Comparison of ENCODE assay signal across 27 cellular contexts in genomic region chr22:20843501-20843900, GRCh38. TPM values are rescaled to one million over a fixed set of nuclear protein-coding genes. Genes with fewer than 3 reads are reported as not detected.
A peak's percentile ranks its signal among the peaks of the same experiment; 100 is the strongest.
DNase-seq lines count a peak whose midpoint lies in the region; ATAC-seq, FAIRE-seq and TF ChIP-seq lines count a peak whose summit lies in the region.
"Had no signal": no experiment of that assay in that cellular context is flagged by ENCODE, and none has a peak within 500 bp of the region (broad histone marks: within the 10 kb centered on the region; RNA-seq: fewer than 3 reads in every experiment).

No MANE protein-coding gene starts in this region.

- WGBS in K562 (ENCODE audit: insufficient coverage, low coverage, missing lambda C conversion rate), result 7% methylated on average over 2 of the region's 2 CpGs
- WGBS in pancreas, 2 donors, result 4 to 15% methylated on average over 2 of the region's 2 CpGs

- H3K4me2 ChIP-seq in K562 (ENCODE audit: insufficient read depth, low read length), result no peak overlapping the region

- intact Hi-C loops in CD8-positive, alpha-beta T cell (cut with DNase I, micrococcal nuclease), result no loop called here
- intact Hi-C loops in K562 (cut with micrococcal nuclease) (no loop called here), pancreas (cut with DNase I) (no loop called here)

- H3K9me3 ChIP-seq in CD8-positive, alpha-beta T cell (ENCODE audit: low read length), result no peaks in the 10 kb centered on the region
- H3K9me3 ChIP-seq in K562 (replicated peaks; ENCODE audit: control insufficient read depth, insufficient read depth, low read depth, low read length) (no peaks in the 10 kb centered on the region), pancreas (no peaks in the 10 kb centered on the region)
- H3K9me3 ChIP-seq: BE2C had no signal

- H3K27me3 Mint-ChIP-seq in CD8-positive, alpha-beta T cell (ENCODE audit: low read depth), result no peaks in the 10 kb centered on the region
- no peaks in the 10 kb centered on the region for H3K27me3 Mint-ChIP-seq in osteocyte (ENCODE audit: unreplicated experiment)

- TF ChIP-seq RAD21 in K562 (CRISPR knock-in tag; conservative IDR thresholded peaks at IDR 0.05 in 1 of 2, IDR thresholded peaks at IDR 0.05 in 1 of 2), result no peak

- CTCF ChIA-PET in CD8-positive, alpha-beta T cell (lab: Charles Lee), result no interaction called here
- CTCF ChIA-PET in K562 (lab: Yijun Ruan, JAX; ENCODE audit: low intra/inter-chr PET ratio), result no interaction called here

- H4K20me1 ChIP-seq in K562 (replicated peaks; ENCODE audit: control insufficient read depth, insufficient read depth, low read length), result peaks cover 30% of the 10 kb centered on the region

- no peaks in the 10 kb centered on the region for H3K27me3 ChIP-seq in CD8-positive, alpha-beta T cell (ENCODE audit: insufficient read depth, low read length)
- H3K27me3 ChIP-seq in K562 (ENCODE audit: control insufficient read depth in 2 of 2, insufficient read depth in 2 of 2, low read length in 2 of 2) (no peaks in the 10 kb centered on the region; a peak in 1 of 5 replicates), pancreas (no peaks in the 10 kb centered on the region)
- H3K27me3 ChIP-seq: BE2C had no signal

- no peak overlapping the region for H2AFZ ChIP-seq in K562 (ENCODE audit: low read depth, low read length)
- H2AFZ ChIP-seq: parathyroid adenoma had no signal

- POLR2A ChIA-PET in CD8-positive, alpha-beta T cell (lab: Charles Lee), result no interaction called here
- POLR2A ChIA-PET in K562 (lab: Yijun Ruan, JAX), result interaction anchor here (0.7 to 5.9 kb wide), 5 partner anchors 8 to 19 kb away, joined by 3 to 37 read pairs (median 5); no protein-coding TSS in a partner anchor

- TF ChIP-seq CTCF in CD8-positive, alpha-beta T cell (IDR thresholded peaks at IDR 0.05), result no peak
- no peak for TF ChIP-seq CTCF in LNCaP clone FGC (IDR thresholded peaks at IDR 0.05; ENCODE audit: control insufficient read depth, extremely low read depth, insufficient read depth)
- no peak for TF ChIP-seq CTCF in K562 (IDR thresholded peaks at IDR 0.05 in 2 of 3, conservative IDR thresholded peaks at IDR 0.05 in 1 of 3; ENCODE audit: insufficient read depth in 2 of 3, low read depth in 1 of 3, low read length in 3 of 3)
- no peak for TF ChIP-seq CTCF in pancreas (IDR thresholded peaks at IDR 0.05)
- no peak for TF ChIP-seq CTCF in osteocyte (IDR thresholded peaks at IDR 0.05)

- peaks cover 68% of the 10 kb centered on the region for H3K4me1 Mint-ChIP-seq in CD8-positive, alpha-beta T cell (ENCODE audit: low read depth)
- H3K4me1 Mint-ChIP-seq in osteocyte (ENCODE audit: unreplicated experiment), result peaks cover 1% of the 10 kb centered on the region

- H3K4me3 ChIP-seq in CD8-positive, alpha-beta T cell (ENCODE audit: low read depth, low read length), result no peak overlapping the region
- peak overlapping the region; percentile 19; the same call in 1 of the 2 replicates for H3K4me3 ChIP-seq in LNCaP clone FGC (ENCODE audit: low read depth, low read length)
- H3K4me3 ChIP-seq in K562, result no peak overlapping the region
- no peak overlapping the region for H3K4me3 ChIP-seq in pancreas
- H3K4me3 ChIP-seq: lung, SK-N-MC had no signal

- no peak overlapping the region for H3K27ac ChIP-seq in CD8-positive, alpha-beta T cell (ENCODE audit: low read depth, low read length)
- no peak overlapping the region for H3K27ac ChIP-seq in K562 (ENCODE audit: extremely low read depth, low read depth, low read length)
- no peak overlapping the region for H3K27ac ChIP-seq in pancreas
- H3K27ac ChIP-seq: parathyroid adenoma, SK-N-MC had no signal

- H3K36me3 Mint-ChIP-seq in CD8-positive, alpha-beta T cell, result peaks cover under 1% of the 10 kb centered on the region
- no peaks in the 10 kb centered on the region for H3K36me3 Mint-ChIP-seq in osteocyte (ENCODE audit: unreplicated experiment)

- TF ChIP-seq EP300 in K562 (IDR thresholded peaks at IDR 0.05; ENCODE audit: low read length), result no peak

- no peaks in the 10 kb centered on the region for H3K36me3 ChIP-seq in CD8-positive, alpha-beta T cell (ENCODE audit: insufficient read depth, low read length)
- H3K36me3 ChIP-seq in K562 (ENCODE audit: control insufficient read depth, insufficient read depth, low read length) (no peaks in the 10 kb centered on the region), pancreas (no peaks in the 10 kb centered on the region)
- H3K36me3 ChIP-seq: BE2C had no signal

- no peak for TF ChIP-seq POLR2A in K562 (conservative IDR thresholded peaks at IDR 0.05)

- H3K4me3 Mint-ChIP-seq in CD8-positive, alpha-beta T cell, result no peak overlapping the region
- no peak overlapping the region for H3K4me3 Mint-ChIP-seq in osteocyte (ENCODE audit: unreplicated experiment)
- H3K4me3 Mint-ChIP-seq: activated T-cell treated with anti-CD3 and anti-CD28 coated beads, Interleukin-2, amount 50 U/mL, for 4 hours; neural crest cell had no signal

- H3K79me2 ChIP-seq in K562 (ENCODE audit: control insufficient read depth, insufficient read depth, low read length), result peaks cover 81% of the 10 kb centered on the region

- in situ Hi-C loops in K562 (cut with MboI), result no loop called here

- peak overlapping the region; percentile 4 for H3K27ac Mint-ChIP-seq in CD8-positive, alpha-beta T cell
- no peak overlapping the region for H3K27ac Mint-ChIP-seq in osteocyte (ENCODE audit: unreplicated experiment)

- ATAC-seq in CD8-positive, alpha-beta T cell, result no peak
- ATAC-seq in K562 (peak; percentile 8; the same call in 1 of the 3 replicates), pancreas (peak; percentile 50 to 63 (median 53)), HG02623 (IDR thresholded peaks at IDR 0.05; ENCODE audit: unreplicated experiment) (no peak), GM18520 (IDR thresholded peaks at IDR 0.05; ENCODE audit: unreplicated experiment) (no peak)
- ATAC-seq: activated T-cell treated with anti-CD3 and anti-CD28 coated beads, Interleukin-2, amount 50 U/mL, for 4 hours; stimulated activated naive CD8-positive, alpha-beta T cell treated with anti-CD3 and anti-CD28 coated beads, Interleukin-15, Interleukin-2, amounts not matched to agents 100 U/mL and 50 U/mL, for 24 hours had no signal

- no peak for FAIRE-seq in K562 (lab: Jason Lieb, UNC)
- no peak for FAIRE-seq in pancreas (lab: Jason Lieb, UNC)
- FAIRE-seq: endometrium, frontal cortex had no signal

- DNase-seq in CD8-positive, alpha-beta T cell, result no peak
- DNase-seq in LNCaP clone FGC (ENCODE audit: low read depth), result peak; percentile 82
- DNase-seq in K562 (ENCODE audit: extremely low read depth in 1 of 4, low spot score in 3 of 4), result peak in 3 of 4 experiments; percentile 25 to 41 (median 35)
- DNase-seq in pancreas, result no peak
- DNase-seq in osteocyte (ENCODE audit: extremely low spot score, unreplicated experiment), result no peak
- DNase-seq: activated CD4-positive, alpha-beta T cell treated with anti-CD3 and anti-CD28 coated beads, Interleukin-2, amount 50 U/mL, for 1 hour; activated CD4-positive, CD25-positive, alpha-beta regulatory T cell; activated naive CD4-positive, alpha-beta T cell; activated T-cell treated with anti-CD3 and anti-CD28 coated beads, Interleukin-2, amount 50 U/mL, for 4 hours; BE2C; cerebellar nuclear complex; COR-L47; DMS79 treated with DMSO at 0.1 percent for 48 hours; GF-D8; NCI-H1092; NCI-H187; OCI-M1; stimulated activated CD4-positive, alpha-beta T cell treated with anti-CD3 and anti-CD28 coated beads, Interleukin-1b, Interleukin-23, amount 100 ng/mL, for 48 hours; stimulated activated naive CD8-positive, alpha-beta T cell treated with anti-CD3 and anti-CD28 coated beads, Interleukin-15, Interleukin-2, amounts not matched to agents 100 U/mL and 50 U/mL, for 24 hours had no signal

- BruUV-seq in K562 (replicated peaks; lab: Mats Ljungman, UMichigan), result no TSS peak

- H3K9me1 ChIP-seq in K562 (ENCODE audit: control insufficient read depth, insufficient read depth, low read length), result no peaks in the 10 kb centered on the region

- H3K9ac ChIP-seq in K562 (ENCODE audit: insufficient read depth in 1 of 2, low read depth in 2 of 2, low read length in 2 of 2), result no peak overlapping the region
- H3K9ac ChIP-seq: parathyroid adenoma had no signal

- H3K4me1 ChIP-seq in CD8-positive, alpha-beta T cell (ENCODE audit: insufficient read depth, low read length), result peaks cover 23% of the 10 kb centered on the region
- H3K4me1 ChIP-seq in K562 (replicated peaks in 1 of 2; ENCODE audit: control insufficient read depth in 2 of 2, insufficient read depth in 2 of 2, low read length in 2 of 2) (peaks cover 26 to 33% of the 10 kb centered on the region in 2 experiments), pancreas (peaks cover 4 to 17% (median 15%) of the 10 kb centered on the region in 3 donors)
- H3K4me1 ChIP-seq: BE2C, parathyroid adenoma had no signal

- H3K9me3 Mint-ChIP-seq in CD8-positive, alpha-beta T cell, result no peaks in the 10 kb centered on the region
- H3K9me3 Mint-ChIP-seq in osteocyte (ENCODE audit: unreplicated experiment), result no peaks in the 10 kb centered on the region
- H3K9me3 Mint-ChIP-seq: activated T-cell treated with anti-CD3 and anti-CD28 coated beads, Interleukin-2, amount 50 U/mL, for 4 hours; neural crest cell had no signal

RNA-seq across cellular contexts. Expression of gene PI4KA, which starts 15.1 kb away (rescaled TPM):
- 100 to 1,000 TPM; 154 to 155 TPM for total RNA-seq in CD8-positive, alpha-beta T cell
- 856 and 1,421 TPM in 2 replicates for total RNA-seq in K562 (2011; cell fraction: chromatin; rRNA removed; ENCODE audit: low replicate concordance)
- total RNA-seq in K562 (2011; cell fraction: nucleolus; rRNA removed), result 627 and 658 TPM in 2 replicates
- total RNA-seq in K562 (2011; cell fraction: nucleoplasm; rRNA removed), result 567 and 576 TPM in 2 replicates
- 103 and 117 TPM in 2 replicates for total RNA-seq in K562 (2014; rRNA removed)
- total RNA-seq in K562 (2014; rRNA removed; fragmentation: Illumina TruSeq; extraction: Trizol), result 62.3 and 63.7 TPM in 2 replicates
- 75.3 and 82.5 TPM in 2 replicates for total RNA-seq in K562 (2015; rRNA removed; fragmentation: Illumina TruSeq; extraction: Trizol)
- 173 and 187 TPM in 2 replicates for total RNA-seq in K562 (2021)
- 84.7 and 128 TPM in 2 replicates for polyA plus RNA-seq in K562 (2011; rRNA removed)
- polyA plus RNA-seq in K562 (2011; cell fraction: cytosol; rRNA removed), result 76.2 and 84.4 TPM in 2 replicates
- polyA plus RNA-seq in K562 (2011; cell fraction: nucleus; rRNA removed), result 448 and 556 TPM in 2 replicates
- 142 and 181 TPM in 2 replicates for polyA plus RNA-seq in K562 (2012)
- 124 and 127 TPM in 2 replicates for polyA plus RNA-seq in K562 (2014; fragmentation: Illumina TruSeq; extraction: Trizol)
- polyA plus RNA-seq in K562 (2014; fragmentation: Nextera tagmentation; extraction: Ambion mirVana), result 10 to 100 TPM in 1 of 2 experiments, 1 to 10 TPM in 1; 7.3 to 11.1 TPM
- polyA plus RNA-seq in K562 (2014; rRNA removed), result 116 and 125 TPM in 2 replicates
- 160 and 176 TPM in 2 replicates for polyA minus RNA-seq in K562 (2011; rRNA and poly(A)+ RNA removed)
- 98.9 and 161 TPM in 2 replicates for polyA minus RNA-seq in K562 (2011; cell fraction: cytosol; rRNA and poly(A)+ RNA removed)
- 188 and 253 TPM in 2 replicates for polyA minus RNA-seq in K562 (2011; cell fraction: nucleus; rRNA and poly(A)+ RNA removed)
- total RNA-seq in pancreas, result 10 to 100 TPM; 23.6 to 45.2 (median 31.4) TPM
- 10 to 100 TPM; 36.9 to 46.6 TPM for polyA plus RNA-seq in pancreas
- 108 and 116 TPM in 2 replicates for total RNA-seq in osteocyte

RNA-seq across cellular contexts. Expression of gene SNAP29, which starts 15.3 kb away (rescaled TPM):
- total RNA-seq in CD8-positive, alpha-beta T cell, result 10 to 100 TPM; 16.5 to 17.1 TPM
- total RNA-seq in K562 (2011; cell fraction: chromatin; rRNA removed; ENCODE audit: low replicate concordance), result 63.6 and 66.4 TPM in 2 replicates
- total RNA-seq in K562 (2011; cell fraction: nucleolus; rRNA removed), result 39.3 and 45.4 TPM in 2 replicates
- 59.8 and 84.4 TPM in 2 replicates for total RNA-seq in K562 (2011; cell fraction: nucleoplasm; rRNA removed)
- total RNA-seq in K562 (2014; rRNA removed) (71.4 and 89.3 TPM in 2 replicates), K562 (2014; rRNA removed; fragmentation: Illumina TruSeq; extraction: Trizol) (58.1 and 64.4 TPM in 2 replicates), K562 (2015; rRNA removed; fragmentation: Illumina TruSeq; extraction: Trizol) (70.6 and 75.9 TPM in 2 replicates), K562 (2021) (122 and 123 TPM in 2 replicates), pancreas (10 to 100 TPM; 10.3 to 16.1 (median 12.8) TPM), osteocyte (28.0 and 30.0 TPM in 2 replicates)
- polyA plus RNA-seq in K562 (2011; rRNA removed) (187 and 200 TPM in 2 replicates), K562 (2014; fragmentation: Illumina TruSeq; extraction: Trizol) (181 and 250 TPM in 2 replicates), K562 (2014; fragmentation: Nextera tagmentation; extraction: Ambion mirVana) (10 to 100 TPM; 19.5 to 22.8 TPM), K562 (2014; rRNA removed) (136 and 161 TPM in 2 replicates), pancreas (1 to 10 TPM; 6.6 to 8.9 TPM)
- polyA plus RNA-seq in K562 (2011; cell fraction: cytosol; rRNA removed), result 97.0 and 115 TPM in 2 replicates
- 51.6 and 70.0 TPM in 2 replicates for polyA plus RNA-seq in K562 (2011; cell fraction: nucleus; rRNA removed)
- 105 and 162 TPM in 2 replicates for polyA plus RNA-seq in K562 (2012)
- polyA minus RNA-seq in K562 (2011; rRNA and poly(A)+ RNA removed), result 89.0 and 94.5 TPM in 2 replicates
- 44.9 and 53.1 TPM in 2 replicates for polyA minus RNA-seq in K562 (2011; cell fraction: cytosol; rRNA and poly(A)+ RNA removed)
- polyA minus RNA-seq in K562 (2011; cell fraction: nucleus; rRNA and poly(A)+ RNA removed), result 14.3 and 25.0 TPM in 2 replicates

Comparison
In these comparisons a context has a peak if more than half of its experiments do, and no peak if none do; other contexts are left out.
1. ATAC-seq: peak in K562 (single experiment) and pancreas (4 of 4); none in CD8-positive, alpha-beta T cell (single experiment), HG02623 (single experiment) and GM18520 (single experiment).
2. DNase-seq: peak in LNCaP clone FGC (single experiment) and K562 (3 of 4); none in CD8-positive, alpha-beta T cell (0 of 7), pancreas (0 of 6) and osteocyte (single experiment).